Comparison of ENCODE assay signal across 1 cellular context in genomic region chr19:51960621-51961233, GRCh38.
A peak's percentile ranks its signal among the peaks of the same experiment; 100 is the strongest.
TF ChIP-seq lines count a peak whose summit lies in the region.
"Not testable (repeated sequence)": the region's sequence is repeated elsewhere in the genome, so short reads cannot be mapped to it uniquely, and the experiment has no call there.

No MANE protein-coding gene starts in this region.

TF ChIP-seq in HepG2, 621 proteins besides CTCF, POLR2A, EP300 and RAD21 (continues in another document):
- TF ChIP-seq TCF7 (IDR thresholded peaks at IDR 0.05; ENCODE audit: low read depth), result peak; percentile 47
- TF ChIP-seq BRD4 (CRISPR knock-in tag; IDR thresholded peaks at IDR 0.05), result peak; percentile 71; the same call in 1 of the 2 replicates
- peak; percentile 64; the same call in 1 of the 2 replicates for TF ChIP-seq RXRA (CRISPR knock-in tag; IDR thresholded peaks at IDR 0.05)
- TF ChIP-seq ZNF264 (CRISPR knock-in tag; IDR thresholded peaks at IDR 0.05), result peak; percentile 66; the same call in 1 of the 2 replicates
- TF ChIP-seq ZNF280D (CRISPR knock-in tag; IDR thresholded peaks at IDR 0.05), result 0 out of 2 replicates have a peak, but pooled peaks have one; percentile 34
- peak; percentile 98 for TF ChIP-seq PITX1 (CRISPR knock-in tag; IDR thresholded peaks at IDR 0.05)
- TF ChIP-seq POGZ (CRISPR knock-in tag; IDR thresholded peaks at IDR 0.05), result peak; percentile 33; the same call in 1 of the 2 replicates
- TF ChIP-seq HNF1B (CRISPR knock-in tag; IDR thresholded peaks at IDR 0.05), result peak; percentile 41; the same call in 1 of the 2 replicates
- peak; percentile 46 for TF ChIP-seq HNF4A (CRISPR knock-in tag; IDR thresholded peaks at IDR 0.05)
- TF ChIP-seq PHF21A (CRISPR knock-in tag; IDR thresholded peaks at IDR 0.05), result 0 out of 2 replicates have a peak, but pooled peaks have one; percentile 46
- 0 out of 2 replicates have a peak, but pooled peaks have one; percentile 39 for TF ChIP-seq RERE (CRISPR knock-in tag; IDR thresholded peaks at IDR 0.05; ENCODE audit: low read depth)
- 0 out of 2 replicates have a peak, but pooled peaks have one; percentile 23 for TF ChIP-seq ATF3 (CRISPR knock-in tag; IDR thresholded peaks at IDR 0.05)
- TF ChIP-seq ZNF275 (CRISPR knock-in tag; IDR thresholded peaks at IDR 0.05; ENCODE audit: borderline replicate concordance), result peak; percentile 55; the same call in 1 of the 2 replicates
- TF ChIP-seq KDM6A (CRISPR knock-in tag; IDR thresholded peaks at IDR 0.05; ENCODE audit: low read depth), result peak; percentile 51; the same call in 1 of the 2 replicates
- TF ChIP-seq HOXD1 (CRISPR knock-in tag; IDR thresholded peaks at IDR 0.05), result peak; percentile 49; the same call in 1 of the 2 replicates
- peak; percentile 74 for TF ChIP-seq TBX2 (CRISPR knock-in tag; IDR thresholded peaks at IDR 0.05; ENCODE audit: borderline replicate concordance)
- not testable (repeated sequence) for TF ChIP-seq TCF12 (IDR thresholded peaks at IDR 0.05)
- TF ChIP-seq TCF12 (CRISPR knock-in tag; IDR thresholded peaks at IDR 0.05), result peak; percentile 19; the same call in 1 of the 2 replicates
- TF ChIP-seq FOXK1 (CRISPR knock-in tag; IDR thresholded peaks at IDR 0.05; ENCODE audit: borderline replicate concordance, low read depth), result 0 out of 2 replicates have a peak, but pooled peaks have one; percentile 44
- peak; percentile 76; the same call in 1 of the 2 replicates for TF ChIP-seq HNF1A (IDR thresholded peaks at IDR 0.05; ENCODE audit: low read depth)
- TF ChIP-seq HNF1A (CRISPR knock-in tag; IDR thresholded peaks at IDR 0.05; ENCODE audit: borderline replicate concordance), result peak; percentile 86; the same call in 1 of the 2 replicates
- TF ChIP-seq DMAP1 (CRISPR knock-in tag; IDR thresholded peaks at IDR 0.05), result peak; percentile 57; the same call in 1 of the 2 replicates
- peak; percentile 23; the same call in 1 of the 2 replicates for TF ChIP-seq MTA1 (CRISPR knock-in tag; IDR thresholded peaks at IDR 0.05; ENCODE audit: borderline replicate concordance)
- TF ChIP-seq SOX5 (CRISPR knock-in tag; IDR thresholded peaks at IDR 0.05; ENCODE audit: borderline replicate concordance), result peak; percentile 88
- 0 out of 2 replicates have a peak, but pooled peaks have one; percentile 23 for TF ChIP-seq ZNF232 (CRISPR knock-in tag; IDR thresholded peaks at IDR 0.05; ENCODE audit: borderline replicate concordance)
- TF ChIP-seq MIER3 (CRISPR knock-in tag; IDR thresholded peaks at IDR 0.05; ENCODE audit: borderline replicate concordance), result peak; percentile 46; the same call in 1 of the 2 replicates
- TF ChIP-seq FOXP4 (CRISPR knock-in tag; IDR thresholded peaks at IDR 0.05), result peak; percentile 75
- TF ChIP-seq ISL2 (CRISPR knock-in tag; IDR thresholded peaks at IDR 0.05), result peak; percentile 66; the same call in 1 of the 2 replicates
- TF ChIP-seq ZNF644 (CRISPR knock-in tag; IDR thresholded peaks at IDR 0.05; ENCODE audit: low read depth), result 0 out of 2 replicates have a peak, but pooled peaks have one; percentile 40
- TF ChIP-seq ZNF580 (CRISPR knock-in tag; IDR thresholded peaks at IDR 0.05; ENCODE audit: borderline replicate concordance, low read depth), result 0 out of 2 replicates have a peak, but pooled peaks have one; percentile 47
- peak; percentile 32; the same call in 1 of the 2 replicates for TF ChIP-seq MEF2D (CRISPR knock-in tag; IDR thresholded peaks at IDR 0.05)
- TF ChIP-seq YY1 (IDR thresholded peaks at IDR 0.05; ENCODE audit: insufficient read depth, insufficient replicate concordance, low read depth, low read length), result peak; percentile 23
- peak; percentile 77 for TF ChIP-seq NCOA2 (CRISPR knock-in tag; IDR thresholded peaks at IDR 0.05)
- TF ChIP-seq KLF12 (CRISPR knock-in tag; IDR thresholded peaks at IDR 0.05; ENCODE audit: borderline replicate concordance), result peak; percentile 67; the same call in 1 of the 2 replicates
- peak; percentile 89 for TF ChIP-seq FOXA3 (CRISPR knock-in tag; IDR thresholded peaks at IDR 0.05)
- TF ChIP-seq ZNF292 (CRISPR knock-in tag; IDR thresholded peaks at IDR 0.05; ENCODE audit: borderline replicate concordance, low read depth), result peak; percentile 44; the same call in 1 of the 2 replicates
- TF ChIP-seq ZNF501 (CRISPR knock-in tag; IDR thresholded peaks at IDR 0.05), result peak; percentile 47; the same call in 1 of the 2 replicates
- TF ChIP-seq MED8 (CRISPR knock-in tag; IDR thresholded peaks at IDR 0.05; ENCODE audit: insufficient replicate concordance), result peak; percentile 44
- peak; percentile 74 for TF ChIP-seq GATAD2A (CRISPR knock-in tag; IDR thresholded peaks at IDR 0.05)
